ENCODE assay signal across 13 cellular contexts in genomic region chr2:20583425-20583881, GRCh38.
DNase-seq lines count a peak whose midpoint lies in the region; ATAC-seq and TF ChIP-seq lines count a peak whose summit lies in the region.
"Had no signal": no experiment of that assay in that cellular context is flagged by ENCODE, and none has a peak within 500 bp of the region (broad histone marks: within the 10 kb centered on the region; RNA-seq: fewer than 3 reads in every experiment).

No MANE protein-coding gene starts in this region.

- peaks cover 8% of the 10 kb centered on the region for H3K9me3 Mint-ChIP-seq in nephron progenitor cell
- H3K9me3 Mint-ChIP-seq in activated naive CD8-positive, alpha-beta T cell treated with anti-CD3 and anti-CD28 coated beads, Interleukin-2, amount 50 U/mL, for 24 hours = no peaks in the 10 kb centered on the region
- H3K9me3 Mint-ChIP-seq: type B pancreatic cell had no signal

- peak overlapping the region; percentile 96 for H3K27ac Mint-ChIP-seq in nephron progenitor cell
- H3K27ac Mint-ChIP-seq in activated naive CD8-positive, alpha-beta T cell treated with anti-CD3 and anti-CD28 coated beads, Interleukin-2, amount 50 U/mL, for 24 hours = no peak overlapping the region
- H3K27ac Mint-ChIP-seq: CD4-positive, CD25-positive, alpha-beta regulatory T cell had no signal

- intact Hi-C loops in esophagus muscularis mucosa (cut with DNase I) = no loop called here
- intact Hi-C loops in tibial artery (cut with DNase I; ENCODE audit: low total_unique reads) = no loop called here

- TF ChIP-seq CTCF in esophagus muscularis mucosa (IDR thresholded peaks at IDR 0.05) (no peak), nephron progenitor cell (IDR thresholded peaks at IDR 0.05) (no peak), tibial artery (IDR thresholded peaks at IDR 0.05) (no peak)

- WGBS in esophagus muscularis mucosa = 100% methylated on average over 4 of the region's 7 CpGs

- no peak for ATAC-seq in GM18907 (IDR thresholded peaks at IDR 0.05; ENCODE audit: unreplicated experiment)
- no peak for ATAC-seq in activated naive CD8-positive, alpha-beta T cell treated with anti-CD3 and anti-CD28 coated beads, Interleukin-2, amount 50 U/mL, for 24 hours

- H3K27me3 Mint-ChIP-seq in nephron progenitor cell (ENCODE audit: low read depth, poor library complexity) = peaks cover 7% of the 10 kb centered on the region
- no peaks in the 10 kb centered on the region for H3K27me3 Mint-ChIP-seq in activated naive CD8-positive, alpha-beta T cell treated with anti-CD3 and anti-CD28 coated beads, Interleukin-2, amount 50 U/mL, for 24 hours
- H3K27me3 Mint-ChIP-seq: type B pancreatic cell had no signal

- H3K27me3 ChIP-seq in NT2/D1 (ENCODE audit: insufficient read depth, insufficient read length) (no peaks in the 10 kb centered on the region), esophagus muscularis mucosa (no peaks in the 10 kb centered on the region), tibial artery (no peaks in the 10 kb centered on the region), H7 (ENCODE audit: control insufficient read depth, insufficient read depth, low read length) (no peaks in the 10 kb centered on the region)
- H3K27me3 ChIP-seq: neutrophil had no signal

- H3K4me1 Mint-ChIP-seq in nephron progenitor cell = peaks cover 56% of the 10 kb centered on the region
- H3K4me1 Mint-ChIP-seq in activated naive CD8-positive, alpha-beta T cell treated with anti-CD3 and anti-CD28 coated beads, Interleukin-2, amount 50 U/mL, for 24 hours = peaks cover 11% of the 10 kb centered on the region

- H3K4me3 Mint-ChIP-seq in nephron progenitor cell = no peak overlapping the region
- no peak overlapping the region for H3K4me3 Mint-ChIP-seq in activated naive CD8-positive, alpha-beta T cell treated with anti-CD3 and anti-CD28 coated beads, Interleukin-2, amount 50 U/mL, for 24 hours
- H3K4me3 Mint-ChIP-seq: CD4-positive, CD25-positive, alpha-beta regulatory T cell; type B pancreatic cell had no signal

- H3K4me3 ChIP-seq in NT2/D1 (ENCODE audit: insufficient read length, low read depth) (no peak overlapping the region), esophagus muscularis mucosa (no peak overlapping the region), tibial artery (no peak overlapping the region), H7 (ENCODE audit: insufficient read depth, low read depth, low read length) (no peak overlapping the region)

- H3K36me3 ChIP-seq in NT2/D1 (ENCODE audit: insufficient read depth, insufficient read length, low read length) (no peaks in the 10 kb centered on the region), esophagus muscularis mucosa (no peaks in the 10 kb centered on the region), tibial artery (no peaks in the 10 kb centered on the region), H7 (replicated peaks; ENCODE audit: control insufficient read depth, insufficient read depth, low read length) (no peaks in the 10 kb centered on the region)
- H3K36me3 ChIP-seq: neutrophil had no signal

- peaks cover 25% of the 10 kb centered on the region for H3K4me1 ChIP-seq in NT2/D1 (ENCODE audit: insufficient read depth, insufficient read length)
- peaks cover 62 to 70% (median 64%) of the 10 kb centered on the region in 4 donors for H3K4me1 ChIP-seq in esophagus muscularis mucosa
- peaks cover 0 to 63% (median 58%) of the 10 kb centered on the region in 4 donors for H3K4me1 ChIP-seq in tibial artery

- no peak for DNase-seq in NT2/D1 (ENCODE audit: low read depth, low spot score)
- DNase-seq in esophagus muscularis mucosa (ENCODE audit: extremely low spot score) = no peak
- DNase-seq in nephron progenitor cell = no peak
- peak in 1 of 2 donors; percentile 64 for DNase-seq in tibial artery
- no peak for DNase-seq in H7
- no peak for DNase-seq in activated naive CD8-positive, alpha-beta T cell treated with anti-CD3 and anti-CD28 coated beads, Interleukin-2, amount 50 U/mL, for 24 hours
- DNase-seq: activated T-cell treated with anti-CD3 and anti-CD28 coated beads for 4 hours; CD4-positive, CD25-positive, alpha-beta regulatory T cell; hippocampal formation; T-helper 1 cell had no signal

- TF ChIP-seq POLR2A in esophagus muscularis mucosa (IDR thresholded peaks at IDR 0.05; ENCODE audit: low read depth) = no peak

- H3K27ac ChIP-seq in esophagus muscularis mucosa (replicated peaks in 1 of 4) (peak overlapping the region; percentile 76 to 83 (median 79)), tibial artery (peak overlapping the region; percentile 63)
- H3K27ac ChIP-seq: neutrophil had no signal

- H3K9ac ChIP-seq in NT2/D1 (ENCODE audit: insufficient read length, low read depth) = peak overlapping the region; percentile 2

- no peak for TF ChIP-seq EP300 in esophagus muscularis mucosa (IDR thresholded peaks at IDR 0.05)

- H3K9me3 ChIP-seq in NT2/D1 (ENCODE audit: insufficient read depth, low read length) (peaks cover 11% of the 10 kb centered on the region), esophagus muscularis mucosa (peaks cover 0 to 7% (median 5%) of the 10 kb centered on the region in 4 donors), tibial artery (no peaks in the 10 kb centered on the region)
- H3K9me3 ChIP-seq: neutrophil had no signal

- no peaks in the 10 kb centered on the region for H3K36me3 Mint-ChIP-seq in nephron progenitor cell (ENCODE audit: low read depth)
- peaks cover 2% of the 10 kb centered on the region for H3K36me3 Mint-ChIP-seq in activated naive CD8-positive, alpha-beta T cell treated with anti-CD3 and anti-CD28 coated beads, Interleukin-2, amount 50 U/mL, for 24 hours (ENCODE audit: low read depth)
- H3K36me3 Mint-ChIP-seq: CD4-positive, CD25-positive, alpha-beta regulatory T cell; type B pancreatic cell had no signal
